Comparison of ENCODE assay signal across 1 cellular context in the genomic region with DNA sequence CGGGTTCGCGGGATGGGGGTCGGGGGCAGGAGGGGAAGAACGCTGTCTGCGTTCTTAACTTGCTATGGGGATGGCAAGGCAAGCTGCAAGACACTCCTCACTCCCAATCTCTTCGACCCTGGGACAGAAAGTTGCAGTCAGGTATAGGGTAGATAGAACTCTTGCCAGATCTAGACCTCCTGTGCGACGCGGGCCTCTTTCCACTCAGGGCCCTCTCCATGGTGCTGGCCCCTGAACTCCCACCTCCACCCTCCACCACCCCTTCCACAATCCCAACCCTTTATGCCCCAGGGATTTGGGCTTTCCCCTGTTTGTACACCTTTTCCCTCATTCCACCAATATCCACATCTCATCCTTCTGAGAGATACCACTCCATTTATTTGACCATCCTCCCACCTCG.
TF ChIP-seq lines count a peak whose summit lies in the region.

No MANE protein-coding gene starts in this region.

TF ChIP-seq in K562, 482 proteins besides CTCF, POLR2A, EP300 and RAD21:
- TF ChIP-seq ZNF324 (CRISPR knock-in tag; IDR thresholded peaks at IDR 0.05) (no peak), ZNF232 (CRISPR knock-in tag; IDR thresholded peaks at IDR 0.05) (no peak), MCM2 (IDR thresholded peaks at IDR 0.05; ENCODE audit: low read depth) (no peak), EHMT2 (IDR thresholded peaks at IDR 0.05) (peak; percentile 94), ZNF197 (CRISPR knock-in tag; IDR thresholded peaks at IDR 0.05; ENCODE audit: low read depth) (0 out of 2 replicates have a peak, but pooled peaks have one; percentile 22), MIER1 (IDR thresholded peaks at IDR 0.05; ENCODE audit: low read depth) (peak; percentile 81; the same call in 1 of the 2 replicates), FOXA1 (IDR thresholded peaks at IDR 0.05; ENCODE audit: borderline replicate concordance) (no peak)
- TF ChIP-seq, protein P1, sequence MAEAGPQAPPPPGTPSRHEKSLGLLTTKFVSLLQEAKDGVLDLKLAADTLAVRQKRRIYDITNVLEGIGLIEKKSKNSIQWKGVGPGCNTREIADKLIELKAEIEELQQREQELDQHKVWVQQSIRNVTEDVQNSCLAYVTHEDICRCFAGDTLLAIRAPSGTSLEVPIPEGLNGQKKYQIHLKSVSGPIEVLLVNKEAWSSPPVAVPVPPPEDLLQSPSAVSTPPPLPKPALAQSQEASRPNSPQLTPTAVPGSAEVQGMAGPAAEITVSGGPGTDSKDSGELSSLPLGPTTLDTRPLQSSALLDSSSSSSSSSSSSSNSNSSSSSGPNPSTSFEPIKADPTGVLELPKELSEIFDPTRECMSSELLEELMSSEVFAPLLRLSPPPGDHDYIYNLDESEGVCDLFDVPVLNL (CRISPR knock-in tag; IDR thresholded peaks at IDR 0.05; ENCODE audit: low read depth), result peak; percentile 58; the same call in 1 of the 2 replicates
- TF ChIP-seq, protein P2, sequence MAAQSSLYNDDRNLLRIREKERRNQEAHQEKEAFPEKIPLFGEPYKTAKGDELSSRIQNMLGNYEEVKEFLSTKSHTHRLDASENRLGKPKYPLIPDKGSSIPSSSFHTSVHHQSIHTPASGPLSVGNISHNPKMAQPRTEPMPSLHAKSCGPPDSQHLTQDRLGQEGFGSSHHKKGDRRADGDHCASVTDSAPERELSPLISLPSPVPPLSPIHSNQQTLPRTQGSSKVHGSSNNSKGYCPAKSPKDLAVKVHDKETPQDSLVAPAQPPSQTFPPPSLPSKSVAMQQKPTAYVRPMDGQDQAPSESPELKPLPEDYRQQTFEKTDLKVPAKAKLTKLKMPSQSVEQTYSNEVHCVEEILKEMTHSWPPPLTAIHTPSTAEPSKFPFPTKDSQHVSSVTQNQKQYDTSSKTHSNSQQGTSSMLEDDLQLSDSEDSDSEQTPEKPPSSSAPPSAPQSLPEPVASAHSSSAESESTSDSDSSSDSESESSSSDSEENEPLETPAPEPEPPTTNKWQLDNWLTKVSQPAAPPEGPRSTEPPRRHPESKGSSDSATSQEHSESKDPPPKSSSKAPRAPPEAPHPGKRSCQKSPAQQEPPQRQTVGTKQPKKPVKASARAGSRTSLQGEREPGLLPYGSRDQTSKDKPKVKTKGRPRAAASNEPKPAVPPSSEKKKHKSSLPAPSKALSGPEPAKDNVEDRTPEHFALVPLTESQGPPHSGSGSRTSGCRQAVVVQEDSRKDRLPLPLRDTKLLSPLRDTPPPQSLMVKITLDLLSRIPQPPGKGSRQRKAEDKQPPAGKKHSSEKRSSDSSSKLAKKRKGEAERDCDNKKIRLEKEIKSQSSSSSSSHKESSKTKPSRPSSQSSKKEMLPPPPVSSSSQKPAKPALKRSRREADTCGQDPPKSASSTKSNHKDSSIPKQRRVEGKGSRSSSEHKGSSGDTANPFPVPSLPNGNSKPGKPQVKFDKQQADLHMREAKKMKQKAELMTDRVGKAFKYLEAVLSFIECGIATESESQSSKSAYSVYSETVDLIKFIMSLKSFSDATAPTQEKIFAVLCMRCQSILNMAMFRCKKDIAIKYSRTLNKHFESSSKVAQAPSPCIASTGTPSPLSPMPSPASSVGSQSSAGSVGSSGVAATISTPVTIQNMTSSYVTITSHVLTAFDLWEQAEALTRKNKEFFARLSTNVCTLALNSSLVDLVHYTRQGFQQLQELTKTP (IDR thresholded peaks at IDR 0.05; ENCODE audit: low read depth in 1 of 2, partially characterized antibody in 2 of 2), result peak in 1 of 2 experiments; percentile 47
- TF ChIP-seq, protein P3, sequence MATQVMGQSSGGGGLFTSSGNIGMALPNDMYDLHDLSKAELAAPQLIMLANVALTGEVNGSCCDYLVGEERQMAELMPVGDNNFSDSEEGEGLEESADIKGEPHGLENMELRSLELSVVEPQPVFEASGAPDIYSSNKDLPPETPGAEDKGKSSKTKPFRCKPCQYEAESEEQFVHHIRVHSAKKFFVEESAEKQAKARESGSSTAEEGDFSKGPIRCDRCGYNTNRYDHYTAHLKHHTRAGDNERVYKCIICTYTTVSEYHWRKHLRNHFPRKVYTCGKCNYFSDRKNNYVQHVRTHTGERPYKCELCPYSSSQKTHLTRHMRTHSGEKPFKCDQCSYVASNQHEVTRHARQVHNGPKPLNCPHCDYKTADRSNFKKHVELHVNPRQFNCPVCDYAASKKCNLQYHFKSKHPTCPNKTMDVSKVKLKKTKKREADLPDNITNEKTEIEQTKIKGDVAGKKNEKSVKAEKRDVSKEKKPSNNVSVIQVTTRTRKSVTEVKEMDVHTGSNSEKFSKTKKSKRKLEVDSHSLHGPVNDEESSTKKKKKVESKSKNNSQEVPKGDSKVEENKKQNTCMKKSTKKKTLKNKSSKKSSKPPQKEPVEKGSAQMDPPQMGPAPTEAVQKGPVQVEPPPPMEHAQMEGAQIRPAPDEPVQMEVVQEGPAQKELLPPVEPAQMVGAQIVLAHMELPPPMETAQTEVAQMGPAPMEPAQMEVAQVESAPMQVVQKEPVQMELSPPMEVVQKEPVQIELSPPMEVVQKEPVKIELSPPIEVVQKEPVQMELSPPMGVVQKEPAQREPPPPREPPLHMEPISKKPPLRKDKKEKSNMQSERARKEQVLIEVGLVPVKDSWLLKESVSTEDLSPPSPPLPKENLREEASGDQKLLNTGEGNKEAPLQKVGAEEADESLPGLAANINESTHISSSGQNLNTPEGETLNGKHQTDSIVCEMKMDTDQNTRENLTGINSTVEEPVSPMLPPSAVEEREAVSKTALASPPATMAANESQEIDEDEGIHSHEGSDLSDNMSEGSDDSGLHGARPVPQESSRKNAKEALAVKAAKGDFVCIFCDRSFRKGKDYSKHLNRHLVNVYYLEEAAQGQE (CRISPR knock-in tag; IDR thresholded peaks at IDR 0.05; ENCODE audit: low read depth), result peak; percentile 88
